In genomic region chr14:32128703-32129102, GRCh38 we compare ENCODE assay signal across 24 cellular contexts. TPM values are rescaled to one million over a fixed set of nuclear protein-coding genes. Genes with fewer than 3 reads are reported as not detected.
DNase-seq lines count a peak whose midpoint lies in the region; ATAC-seq, FAIRE-seq and TF ChIP-seq lines count a peak whose summit lies in the region.
"Had no signal": no experiment of that assay in that cellular context is flagged by ENCODE, and none has a peak within 500 bp of the region (broad histone marks: within the 10 kb centered on the region; RNA-seq: fewer than 3 reads in every experiment).

No MANE protein-coding gene starts in this region.

- ATAC-seq in A549: peak; percentile 4 to 36; a peak in 5 of 6 replicates
- ATAC-seq in RWPE2 (ENCODE audit: low read depth): peak; percentile 39; the same call in 2 of the 3 replicates
- ATAC-seq: activated CD8-positive, alpha-beta T cell treated with anti-CD3 and anti-CD28 coated beads, Interleukin-2, amount 10 ng/mL, durations not matched to agents 7 days and 5 days; activated naive CD4-positive, alpha-beta T cell treated with anti-CD3 and anti-CD28 coated beads, Interleukin-2, amount 50 U/mL, for 72 hours had no signal

- WGBS in A549 (ENCODE audit: missing lambda C conversion rate): 55% methylated on average over 1 of the region's 1 CpG
- 61% methylated on average over 1 of the region's 1 CpG for WGBS in esophagus muscularis mucosa

- no peak overlapping the region for H3K27ac Mint-ChIP-seq in Caco-2 (ENCODE audit: unreplicated experiment)
- H3K27ac Mint-ChIP-seq: activated CD8-positive, alpha-beta T cell treated with anti-CD3 and anti-CD28 coated beads, Interleukin-2, amount 10 ng/mL, durations not matched to agents 7 days and 5 days; activated T-helper 2 cell treated with anti-CD3 and anti-CD28 coated beads, Interferon-gamma antibody, Interleukin-2, Interleukin-4, amounts not matched to agents 10 μg/mL and 5 μg/mL and 100 μg/mL, durations not matched to agents 14 hours and 24 hours and 36 hours; B cell; type B pancreatic cell had no signal

- peaks cover 59% of the 10 kb centered on the region for H3K4me1 ChIP-seq in A549
- peaks cover 20% of the 10 kb centered on the region for H3K4me1 ChIP-seq in RWPE2 (ENCODE audit: insufficient read depth, poor library complexity, severe bottlenecking)
- H3K4me1 ChIP-seq in esophagus muscularis mucosa: peaks cover 18 to 35% (median 30%) of the 10 kb centered on the region in 4 donors
- H3K4me1 ChIP-seq in osteoblast (ENCODE audit: insufficient read depth, low read length): peaks cover 11% of the 10 kb centered on the region
- peaks cover 14% of the 10 kb centered on the region for H3K4me1 ChIP-seq in Caco-2

- intact Hi-C loops in esophagus muscularis mucosa (cut with DNase I): no loop called here
- intact Hi-C loops in Caco-2 (cut with micrococcal nuclease; ENCODE audit: unreplicated experiment): no loop called here

- H3K27ac ChIP-seq in A549: peak overlapping the region; percentile 82 to 94
- H3K27ac ChIP-seq in RWPE2 (ENCODE audit: poor library complexity, severe bottlenecking): peak overlapping the region; percentile 64
- peak overlapping the region; percentile 45 to 61 (median 52) for H3K27ac ChIP-seq in esophagus muscularis mucosa (replicated peaks in 1 of 4)
- peak overlapping the region; percentile 56 for H3K27ac ChIP-seq in osteoblast (ENCODE audit: low read depth, low read length)
- H3K27ac ChIP-seq: cardiac muscle cell had no signal

- TF ChIP-seq CTCF in A549 (IDR thresholded peaks at IDR 0.05) (no peak), RWPE2 (IDR thresholded peaks at IDR 0.05; ENCODE audit: poor library complexity, severe bottlenecking) (no peak), esophagus muscularis mucosa (IDR thresholded peaks at IDR 0.05) (no peak), osteoblast (IDR thresholded peaks at IDR 0.05; ENCODE audit: extremely low read depth, low read depth, low read length) (no peak), Caco-2 (IDR thresholded peaks at IDR 0.05; ENCODE audit: insufficient read depth in 1 of 2, low read depth in 1 of 2, low read length in 1 of 2, severe bottlenecking in 1 of 2, unreplicated experiment in 1 of 2) (no peak)

- H3K27me3 Mint-ChIP-seq in Caco-2 (ENCODE audit: insufficient read depth, unreplicated experiment): no peaks in the 10 kb centered on the region
- H3K27me3 Mint-ChIP-seq: B cell; CD8-positive, alpha-beta memory T cell; type B pancreatic cell had no signal

- H3K36me3 ChIP-seq in RWPE2 (ENCODE audit: low read depth) (peaks cover 50% of the 10 kb centered on the region), esophagus muscularis mucosa (peaks cover 0 to 19% (median 13%) of the 10 kb centered on the region in 4 donors), osteoblast (ENCODE audit: insufficient read depth, low read length) (no peaks in the 10 kb centered on the region), Caco-2 (ENCODE audit: control insufficient read depth, insufficient read depth, low read length) (no peaks in the 10 kb centered on the region; the same call in 1 of the 2 replicates)

- H3K4me1 Mint-ChIP-seq in Caco-2 (ENCODE audit: low read depth, unreplicated experiment): peaks cover 20% of the 10 kb centered on the region
- H3K4me1 Mint-ChIP-seq: neural crest cell had no signal

- FAIRE-seq in A549 (lab: Jason Lieb, UNC): no peak
- FAIRE-seq: kidney had no signal

- H2AFZ ChIP-seq in osteoblast (ENCODE audit: low read length): no peak overlapping the region

- peak overlapping the region; percentile 91 for H3K4me2 ChIP-seq in A549
- no peak overlapping the region for H3K4me2 ChIP-seq in osteoblast (ENCODE audit: insufficient read depth, low read length)

- DNase-seq in A549 (ENCODE audit: low read depth in 1 of 2, low spot score in 1 of 2) (no peak), RWPE2 (ENCODE audit: low spot score) (no peak), esophagus muscularis mucosa (ENCODE audit: extremely low spot score) (no peak), osteoblast (ENCODE audit: insufficient read length, low spot score, missing footprints) (peak; percentile 37), Caco-2 (no peak), retina (no peak), T1000 (lab: John Stamatoyannopoulos, UW) (no peak)
- DNase-seq in stimulated activated CD4-positive, alpha-beta T cell treated with anti-CD3 and anti-CD28 coated beads, Interleukin-2, amount 100 ng/mL, for 48 hours: no peak
- DNase-seq: activated CD4-positive, alpha-beta T cell treated with anti-CD3 and anti-CD28 coated beads for 1 hour; activated CD8-positive, alpha-beta T cell treated with anti-CD3 and anti-CD28 coated beads, Interleukin-2, amount 10 ng/mL, durations not matched to agents 7 days and 5 days; CD8-positive, alpha-beta memory T cell; cortex of kidney; kidney; NCI-H446 treated with DMSO at 0.1 percent for 48 hours; SHP77 treated with DMSO at 0.1 percent for 48 hours; stimulated activated CD8-positive, alpha-beta memory T cell treated with anti-CD3 and anti-CD28 coated beads, Interleukin-4, amount 100 ng/mL, for 48 hours had no signal

- H3K4me3 ChIP-seq in A549: peak overlapping the region; percentile 35
- no peak overlapping the region for H3K4me3 ChIP-seq in RWPE2 (ENCODE audit: severe bottlenecking)
- no peak overlapping the region for H3K4me3 ChIP-seq in esophagus muscularis mucosa
- no peak overlapping the region for H3K4me3 ChIP-seq in osteoblast (ENCODE audit: insufficient read depth, low read length)
- no peak overlapping the region for H3K4me3 ChIP-seq in Caco-2 (ENCODE audit: low read depth, low read length)
- H3K4me3 ChIP-seq: cardiac muscle cell, lung, skin epidermis had no signal

- H4K20me1 ChIP-seq in osteoblast (ENCODE audit: insufficient read depth, low read length): peaks cover 21% of the 10 kb centered on the region

- no TSS peak for BruUV-seq in Caco-2 (replicated peaks; lab: Mats Ljungman, UMichigan)

- TF ChIP-seq POLR2A in A549 (IDR thresholded peaks at IDR 0.05; ENCODE audit: low read length) (no peak), esophagus muscularis mucosa (IDR thresholded peaks at IDR 0.05; ENCODE audit: low read depth) (no peak)

- H3K9me3 ChIP-seq in A549 (no peaks in the 10 kb centered on the region), RWPE2 (ENCODE audit: severe bottlenecking) (no peaks in the 10 kb centered on the region), esophagus muscularis mucosa (no peaks in the 10 kb centered on the region), osteoblast (ENCODE audit: low read depth, low read length) (no peaks in the 10 kb centered on the region), Caco-2 (peaks cover 6% of the 10 kb centered on the region; the same call in 1 of the 2 replicates)

- TF ChIP-seq RAD21 in A549 (conservative IDR thresholded peaks at IDR 0.05 in 1 of 2, IDR thresholded peaks at IDR 0.05 in 1 of 2): no peak

- H3K79me2 ChIP-seq in osteoblast (ENCODE audit: insufficient read depth, low read length): peaks cover 56% of the 10 kb centered on the region

- H3K27me3 ChIP-seq in RWPE2 (ENCODE audit: insufficient read depth, poor library complexity, severe bottlenecking): no peaks in the 10 kb centered on the region
- no peaks in the 10 kb centered on the region for H3K27me3 ChIP-seq in esophagus muscularis mucosa
- H3K27me3 ChIP-seq in osteoblast (ENCODE audit: insufficient read depth, low read length): no peaks in the 10 kb centered on the region
- H3K27me3 ChIP-seq in Caco-2 (replicated peaks; ENCODE audit: control insufficient read depth, insufficient read depth, low read length): no peaks in the 10 kb centered on the region
- H3K27me3 ChIP-seq: cardiac muscle cell had no signal

- no peak for TF ChIP-seq EP300 in A549 (IDR thresholded peaks at IDR 0.05)
- no peak for TF ChIP-seq EP300 in esophagus muscularis mucosa (IDR thresholded peaks at IDR 0.05)

- CTCF ChIA-PET in A549 (lab: Yijun Ruan, JAX) (no interaction called here), Caco-2 (lab: Charles Lee) (no interaction called here)

- peaks cover 16% of the 10 kb centered on the region for H3K9me3 Mint-ChIP-seq in Caco-2 (ENCODE audit: unreplicated experiment)

- POLR2A ChIA-PET in A549 (lab: Yijun Ruan, JAX): interaction anchor here (1.0 kb wide), 1 partner anchor 74 kb away, joined by 3 read pairs; the partner anchor contains the start of gene RNU6-8
- POLR2A ChIA-PET in Caco-2 (lab: Charles Lee): no interaction called here

- no peak overlapping the region for H3K4me3 Mint-ChIP-seq in Caco-2 (ENCODE audit: unreplicated experiment)
- H3K4me3 Mint-ChIP-seq: activated CD8-positive, alpha-beta T cell treated with anti-CD3 and anti-CD28 coated beads, Interleukin-2, amount 10 ng/mL, durations not matched to agents 7 days and 5 days; B cell; CD8-positive, alpha-beta memory T cell; neural crest cell; type B pancreatic cell had no signal

- peaks cover 75% of the 10 kb centered on the region for H3K36me3 Mint-ChIP-seq in Caco-2 (ENCODE audit: insufficient read depth, unreplicated experiment)

TF ChIP-seq in A549, 52 proteins besides CTCF, POLR2A, EP300 and RAD21:
- TF ChIP-seq RFX5 (IDR thresholded peaks at IDR 0.05) (no peak), BCL3 (IDR thresholded peaks at IDR 0.05) (0 out of 3 replicates have a peak, but pooled peaks have one; percentile 25)

RNA-seq across cellular contexts. Expression of gene ARHGAP5, which starts 51.6 kb away (rescaled TPM):
- polyA plus RNA-seq in A549 (2011; rRNA removed): 57.3 and 66.1 TPM in 2 replicates
- polyA plus RNA-seq in A549 (2012; cell fraction: cytosol; rRNA removed): 5.1 and 5.8 TPM in 2 replicates
- 4.5 and 9.6 TPM in 2 replicates for polyA plus RNA-seq in A549 (2012; cell fraction: nucleus; rRNA removed)
- 32.5 to 33.6 TPM (median 33.0 TPM) in 3 replicates for polyA plus RNA-seq in A549 (2017; fragmentation: RNase III; extraction: RNeasy Plus Mini Kit Qiagen cat#74134 plus additional on column Dnase treatment)
- 44.1 and 51.3 TPM in 2 replicates for polyA minus RNA-seq in A549 (2011; rRNA and poly(A)+ RNA removed)
- total RNA-seq in esophagus muscularis mucosa: 100 to 1,000 TPM; 171 to 223 (median 196) TPM
- total RNA-seq in osteoblast: 85.7 and 88.7 TPM in 2 replicates
- total RNA-seq in Caco-2 (2022): 146 and 165 TPM in 2 replicates
